ENCODE assay signal across 12 cellular contexts in genomic region chr14:99262977-99263448, GRCh38. TPM values are rescaled to one million over a fixed set of nuclear protein-coding genes. Genes with fewer than 3 reads are reported as not detected.
DNase-seq lines count a peak whose midpoint lies in the region; ATAC-seq and TF ChIP-seq lines count a peak whose summit lies in the region.
"Had no signal": no experiment of that assay in that cellular context is flagged by ENCODE, and none has a peak within 500 bp of the region (broad histone marks: within the 10 kb centered on the region; RNA-seq: fewer than 3 reads in every experiment).

No MANE protein-coding gene starts in this region.

- H3K36me3 ChIP-seq in CD8-positive, alpha-beta memory T cell (ENCODE audit: insufficient read depth, low read length), result peaks cover 5% of the 10 kb centered on the region
- H3K36me3 ChIP-seq in RWPE2 (ENCODE audit: low read depth) (no peaks in the 10 kb centered on the region), duodenal mucosa (ENCODE audit: control insufficient read depth in 1 of 2, insufficient read depth in 2 of 2, low read length in 2 of 2) (no peaks in the 10 kb centered on the region)

- H3K27me3 ChIP-seq in CD8-positive, alpha-beta memory T cell (ENCODE audit: insufficient read depth, low read length, poor library complexity, severe bottlenecking), result no peaks in the 10 kb centered on the region
- H3K27me3 ChIP-seq in RWPE2 (ENCODE audit: insufficient read depth, poor library complexity, severe bottlenecking), result no peaks in the 10 kb centered on the region
- H3K27me3 ChIP-seq in duodenal mucosa (ENCODE audit: control insufficient read depth in 1 of 2, insufficient read depth in 2 of 2, low read length in 2 of 2), result peaks cover 2 to 7% of the 10 kb centered on the region in 2 donors

- peaks cover 95 to 100% (median 100%) of the 10 kb centered on the region in 3 donors for H3K4me1 Mint-ChIP-seq in CD8-positive, alpha-beta memory T cell
- H3K4me1 Mint-ChIP-seq in natural killer cell treated with Interleukin-12 subunit alpha and Interleukin-12 subunit beta and Interleukin-15 and Interleukin-18, amount 100 ng/mL, for 72 hours (ENCODE audit: low read depth in 2 of 2), result peaks cover 84 to 97% of the 10 kb centered on the region in 2 donors

- no peaks in the 10 kb centered on the region for H3K9me3 Mint-ChIP-seq in CD8-positive, alpha-beta memory T cell
- no peaks in the 10 kb centered on the region for H3K9me3 Mint-ChIP-seq in natural killer cell treated with Interleukin-12 subunit alpha and Interleukin-12 subunit beta and Interleukin-15 and Interleukin-18, amount 100 ng/mL, for 72 hours
- H3K9me3 Mint-ChIP-seq: nephron had no signal

- TF ChIP-seq CTCF in RWPE2 (IDR thresholded peaks at IDR 0.05; ENCODE audit: poor library complexity, severe bottlenecking), result no peak
- no peak for TF ChIP-seq CTCF in GM13976 (IDR thresholded peaks at IDR 0.05; ENCODE audit: borderline replicate concordance, control extremely low read depth, extremely low read depth, insufficient read depth, missing control alignments)
- no peak for TF ChIP-seq CTCF in lower leg skin (IDR thresholded peaks at IDR 0.05)

- peak overlapping the region; percentile 92 to 100 (median 100) for H3K27ac Mint-ChIP-seq in CD8-positive, alpha-beta memory T cell
- H3K27ac Mint-ChIP-seq in natural killer cell treated with Interleukin-12 subunit alpha and Interleukin-12 subunit beta and Interleukin-15 and Interleukin-18, amount 100 ng/mL, for 72 hours, result peak overlapping the region; percentile 94 to 98
- H3K27ac Mint-ChIP-seq: nephron had no signal

- no peak for TF ChIP-seq POLR2A in lower leg skin (IDR thresholded peaks at IDR 0.05)

- peaks cover 3 to 88% (median 24%) of the 10 kb centered on the region in 3 donors for H3K36me3 Mint-ChIP-seq in CD8-positive, alpha-beta memory T cell
- no peaks in the 10 kb centered on the region for H3K36me3 Mint-ChIP-seq in natural killer cell treated with Interleukin-12 subunit alpha and Interleukin-12 subunit beta and Interleukin-15 and Interleukin-18, amount 100 ng/mL, for 72 hours

- POLR2A ChIA-PET in CD8-positive, alpha-beta memory T cell (lab: Charles Lee), result interaction anchor here (0.5 to 4.2 kb wide), 13 partner anchors 9 to 1130 kb away, joined by 3 to 103 read pairs (median 6); partner anchors contain the start of gene BCL11B

- peaks cover 0 to 6% of the 10 kb centered on the region in 2 donors for H3K27me3 Mint-ChIP-seq in CD8-positive, alpha-beta memory T cell
- no peaks in the 10 kb centered on the region for H3K27me3 Mint-ChIP-seq in natural killer cell treated with Interleukin-12 subunit alpha and Interleukin-12 subunit beta and Interleukin-15 and Interleukin-18, amount 100 ng/mL, for 72 hours

- H3K27ac ChIP-seq in CD8-positive, alpha-beta memory T cell (ENCODE audit: low read depth, low read length), result peak overlapping the region; percentile 89
- H3K27ac ChIP-seq in RWPE2 (ENCODE audit: poor library complexity, severe bottlenecking), result no peak overlapping the region
- H3K27ac ChIP-seq in duodenal mucosa (ENCODE audit: low read depth, low read length), result peak overlapping the region; percentile 17
- H3K27ac ChIP-seq: epithelial cell of prostate had no signal

- H3K9ac ChIP-seq in duodenal mucosa (ENCODE audit: low read depth in 1 of 2, low read length in 2 of 2), result peak overlapping the region; percentile 13 to 41

- peak in 1 of 5 donors; percentile 50 for DNase-seq in CD8-positive, alpha-beta memory T cell
- DNase-seq in RWPE2 (ENCODE audit: low spot score) (peak; percentile 60), GM13976 (ENCODE audit: low spot score) (no peak), lower leg skin (ENCODE audit: low spot score in 2 of 2) (no peak), COLO668 (lab: John Stamatoyannopoulos, UW; ENCODE audit: unreplicated experiment) (no peak), left cardiac atrium (no peak)
- no peak for DNase-seq in natural killer cell treated with Interleukin-12 subunit alpha and Interleukin-12 subunit beta and Interleukin-15 and Interleukin-18, amount 100 ng/mL, for 72 hours (ENCODE audit: low spot score)
- DNase-seq: NCI-H146, NCI-H774 had no signal

- peak overlapping the region; percentile 86 for H3K4me3 ChIP-seq in CD8-positive, alpha-beta memory T cell (ENCODE audit: low read length)
- no peak overlapping the region for H3K4me3 ChIP-seq in RWPE2 (ENCODE audit: severe bottlenecking)
- H3K4me3 ChIP-seq in duodenal mucosa (ENCODE audit: low read depth in 1 of 2, low read length in 2 of 2), result peak overlapping the region; percentile 16 to 44
- no peak overlapping the region for H3K4me3 ChIP-seq in lower leg skin (ENCODE audit: low read depth, poor library complexity, severe bottlenecking)

- H3K4me1 ChIP-seq in CD8-positive, alpha-beta memory T cell (ENCODE audit: insufficient read depth, low read length), result peaks cover 76% of the 10 kb centered on the region
- H3K4me1 ChIP-seq in RWPE2 (ENCODE audit: insufficient read depth, poor library complexity, severe bottlenecking), result no peaks in the 10 kb centered on the region
- H3K4me1 ChIP-seq in duodenal mucosa (ENCODE audit: control insufficient read depth in 1 of 2, insufficient read depth in 2 of 2, low read length in 2 of 2), result peaks cover 16 to 27% of the 10 kb centered on the region in 2 donors

- peak overlapping the region; percentile 77 to 100 (median 99) for H3K4me3 Mint-ChIP-seq in CD8-positive, alpha-beta memory T cell
- peak overlapping the region; percentile 87 for H3K4me3 Mint-ChIP-seq in natural killer cell treated with Interleukin-12 subunit alpha and Interleukin-12 subunit beta and Interleukin-15 and Interleukin-18, amount 100 ng/mL, for 72 hours

- in situ Hi-C loops in GM13976 (cut with MboI; ENCODE audit: low sequenced_read_pairs, unreplicated experiment), result no loop called here

- no peaks in the 10 kb centered on the region for H3K9me3 ChIP-seq in CD8-positive, alpha-beta memory T cell (ENCODE audit: low read length)
- H3K9me3 ChIP-seq in RWPE2 (ENCODE audit: severe bottlenecking) (no peaks in the 10 kb centered on the region), duodenal mucosa (ENCODE audit: control insufficient read depth in 1 of 2, low read length in 2 of 2) (no peaks in the 10 kb centered on the region)

- 28 to 43% methylated on average over 11 of the region's 11 CpGs for WGBS in lower leg skin, 2 donors

- ATAC-seq in RWPE2 (ENCODE audit: low read depth) (no peak), left cardiac atrium (no peak)
- ATAC-seq in natural killer cell treated with Interleukin-12 subunit alpha and Interleukin-12 subunit beta and Interleukin-15 and Interleukin-18, amount 100 ng/mL, for 72 hours, result peak in 1 of 2 donors; percentile 24

- intact Hi-C loops in lower leg skin (cut with DNase I; ENCODE audit: low total_unique reads) (loop anchor here (10.0 kb wide), 1 partner anchor 1128 kb away; no protein-coding TSS in a partner anchor), left cardiac atrium (cut with DNase I) (no loop called here)

- CTCF ChIA-PET in CD8-positive, alpha-beta memory T cell (lab: Charles Lee), result interaction anchor here (0.6 to 16.8 kb wide), 7 partner anchors 8 to 74 kb away, joined by 3 to 532 read pairs (median 3); partner anchors contain the start of gene BCL11B

RNA-seq across cellular contexts. Expression of gene BCL11B, which starts 9.0 kb away (rescaled TPM):
- total RNA-seq in CD8-positive, alpha-beta memory T cell, result 10 to 100 TPM; 42.0 to 42.5 TPM
- 9.7 TPM for polyA plus RNA-seq in CD8-positive, alpha-beta memory T cell
- 10 to 100 TPM; 12.9 to 27.6 TPM for total RNA-seq in natural killer cell treated with Interleukin-12 subunit alpha and Interleukin-12 subunit beta and Interleukin-15 and Interleukin-18, amount 100 ng/mL, for 72 hours
- total RNA-seq in lower leg skin (10 to 100 TPM; 39.1 to 74.3 (median 51.7) TPM), left cardiac atrium (under 1 TPM; 0.29 to 0.59 TPM)

Comparison
In these comparisons a context has a peak if more than half of its experiments do, and no peak if none do; other contexts are left out.
1. H3K4me3 ChIP-seq: peak in CD8-positive, alpha-beta memory T cell (single experiment) and duodenal mucosa (2 of 2); none in RWPE2 (single experiment) and lower leg skin (single experiment).
2. RNA of gene BCL11B, which starts 9.0 kb away (total RNA-seq): 39.1 to 74.3 TPM in lower leg skin, 42.0 to 42.5 TPM in CD8-positive, alpha-beta memory T cell and 12.9 to 27.6 TPM in natural killer cell treated with Interleukin-12 subunit alpha and Interleukin-12 subunit beta and Interleukin-15 and Interleukin-18, amount 100 ng/mL, for 72 hours; 0.29 to 0.59 TPM in left cardiac atrium; every median in the first group is over 4 times any median in the second.